In the genomic region with DNA sequence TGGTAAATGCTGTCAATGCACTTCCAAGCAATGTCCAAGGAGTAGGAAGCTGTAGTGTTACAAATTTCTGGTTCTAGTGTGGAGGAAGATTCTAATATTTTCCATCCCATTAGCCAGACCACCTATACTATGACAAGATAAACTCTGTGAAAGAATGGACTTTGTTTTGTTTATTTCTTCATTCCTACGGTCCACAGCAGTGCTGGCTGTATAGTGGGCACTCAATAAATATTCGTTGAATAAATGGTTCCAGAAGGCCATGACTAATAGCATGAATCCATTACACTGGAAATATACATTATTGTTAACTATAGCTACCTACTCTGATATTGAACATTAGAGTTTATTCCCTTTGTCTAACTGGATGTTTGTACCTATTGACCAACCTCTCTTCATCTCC, we compare ENCODE assay signal across 40 cellular contexts.
"Had no signal": no experiment of that assay in that cellular context is flagged by ENCODE, and none has a peak within 500 bp of the region (broad histone marks: within the 10 kb centered on the region; RNA-seq: fewer than 3 reads in every experiment).

No MANE protein-coding gene starts in this region.

- ATAC-seq: activated naive CD4-positive, alpha-beta T cell treated with anti-CD3 and anti-CD28 coated beads, Interleukin-2, amount 50 U/mL, for 72 hours; activated naive CD8-positive, alpha-beta T cell treated with anti-CD3 and anti-CD28 coated beads, Interleukin-2, amount 50 U/mL, for 24 hours; activated T-cell treated with anti-CD3 and anti-CD28 coated beads, Interleukin-2, amount 50 U/mL, for 4 hours; activated T-cell treated with anti-CD3 and anti-CD28 coated beads, Interleukin-2, amount 50 U/mL, for 72 hours; activated T-helper 17 cell treated with anti-CD3 and anti-CD28 coated beads, Interleukin-2, amount 50 U/mL, for 72 hours; body of pancreas had no signal

- H3K36me3 Mint-ChIP-seq: activated naive CD4-positive, alpha-beta T cell treated with anti-CD3 and anti-CD28 coated beads, Interleukin-2, amount 10 ng/mL, durations not matched to agents 7 days and 5 days; activated naive CD4-positive, alpha-beta T cell treated with anti-CD3 and anti-CD28 coated beads, Interleukin-2, amount 50 U/mL, for 24 hours; activated naive CD4-positive, alpha-beta T cell treated with anti-CD3 and anti-CD28 coated beads, Interleukin-2, amount 50 U/mL, for 72 hours; activated naive CD8-positive, alpha-beta T cell; activated naive CD8-positive, alpha-beta T cell treated with anti-CD3 and anti-CD28 coated beads for 36 hours; activated naive CD8-positive, alpha-beta T cell treated with anti-CD3 and anti-CD28 coated beads, Interleukin-2, amount 10 ng/mL, durations not matched to agents 7 days and 5 days; brain had no signal

- DNase-seq: activated effector memory CD4-positive, alpha-beta T cell treated with anti-CD3 and anti-CD28 coated beads, Interleukin-2, amount 50 U/mL, for 16 hours; activated effector memory CD4-positive, alpha-beta T cell treated with Interleukin-2 at 50 U/mL for 16 hours; activated gamma-delta T cell; activated gamma-delta T cell treated with Interleukin-2 at 50 U/mL for 16 hours; activated naive CD4-positive, alpha-beta T cell; activated naive CD4-positive, alpha-beta T cell treated with anti-CD3 and anti-CD28 coated beads for 36 hours; activated naive CD4-positive, alpha-beta T cell treated with anti-CD3 and anti-CD28 coated beads, Interleukin-2, amount 10 ng/mL, durations not matched to agents 7 days and 5 days; activated naive CD4-positive, alpha-beta T cell treated with anti-CD3 and anti-CD28 coated beads, Interleukin-2, amount 50 U/mL, for 16 hours; activated naive CD4-positive, alpha-beta T cell treated with Interleukin-2 at 50 U/mL for 16 hours; activated naive CD8-positive, alpha-beta T cell treated with anti-CD3 and anti-CD28 coated beads for 36 hours; activated naive CD8-positive, alpha-beta T cell treated with anti-CD3 and anti-CD28 coated beads, Interleukin-2, amount 10 ng/mL, durations not matched to agents 7 days and 5 days; activated naive CD8-positive, alpha-beta T cell treated with anti-CD3 and anti-CD28 coated beads, Interleukin-2, amount 50 U/mL, for 24 hours; activated T-cell treated with anti-CD3 and anti-CD28 coated beads, Interleukin-2, amount 50 U/mL, for 1 hour; activated T-cell treated with anti-CD3 and anti-CD28 coated beads, Interleukin-2, amount 50 U/mL, for 24 hours; activated T-cell treated with anti-CD3 and anti-CD28 coated beads, Interleukin-2, amount 50 U/mL, for 4 hours; activated T-cell treated with anti-CD3 and anti-CD28 coated beads, Interleukin-2, amount 50 U/mL, for 48 hours; activated T-cell treated with anti-CD3 and anti-CD28 coated beads, Interleukin-2, amount 50 U/mL, for 72 hours; adrenal gland; amniotic stem cell; amygdala; anterior cingulate cortex; aorta; body of pancreas; brain microvascular endothelial cell; caudate nucleus; central memory CD4-positive, alpha-beta T cell; cerebellar nuclear complex had no signal

- H3K9me3 Mint-ChIP-seq: activated naive CD4-positive, alpha-beta T cell treated with anti-CD3 and anti-CD28 coated beads for 36 hours; activated naive CD4-positive, alpha-beta T cell treated with anti-CD3 and anti-CD28 coated beads, Interleukin-2, amount 10 ng/mL, durations not matched to agents 7 days and 5 days; activated naive CD4-positive, alpha-beta T cell treated with anti-CD3 and anti-CD28 coated beads, Interleukin-2, amount 50 U/mL, for 24 hours; activated naive CD4-positive, alpha-beta T cell treated with anti-CD3 and anti-CD28 coated beads, Interleukin-2, amount 50 U/mL, for 72 hours; activated naive CD8-positive, alpha-beta T cell treated with anti-CD3 and anti-CD28 coated beads for 36 hours; activated naive CD8-positive, alpha-beta T cell treated with anti-CD3 and anti-CD28 coated beads, Interleukin-2, amount 10 ng/mL, durations not matched to agents 7 days and 5 days; activated naive CD8-positive, alpha-beta T cell treated with anti-CD3 and anti-CD28 coated beads, Interleukin-2, amount 50 U/mL, for 24 hours; activated T-cell treated with anti-CD3 and anti-CD28 coated beads, Interleukin-2, amount 50 U/mL, for 24 hours; activated T-cell treated with anti-CD3 and anti-CD28 coated beads, Interleukin-2, amount 50 U/mL, for 4 hours; activated T-cell treated with anti-CD3 and anti-CD28 coated beads, Interleukin-2, amount 50 U/mL, for 72 hours; activated T-helper 1 cell treated with anti-CD3 and anti-CD28 coated beads, Interleukin-12 subunit alpha, Interleukin-12 subunit beta, Interleukin-2, Interleukin-4 antibody, amounts not matched to agents 30 ng/mL and 10 ng/mL and 1 ng/mL, durations not matched to agents 14 hours and 24 hours and 36 hours; activated T-helper 17 cell treated with anti-CD3 and anti-CD28 coated beads, Interleukin-2, amount 50 U/mL, for 72 hours; activated T-helper 2 cell treated with anti-CD3 and anti-CD28 coated beads, Interferon-gamma antibody, Interleukin-2, Interleukin-4, amounts not matched to agents 10 μg/mL and 5 μg/mL and 100 μg/mL, durations not matched to agents 14 hours and 24 hours and 36 hours; central memory CD8-positive, alpha-beta T cell had no signal

- H3K27ac ChIP-seq: adrenal gland, ascending aorta, body of pancreas, brain microvascular endothelial cell, breast epithelium, cardiac muscle cell had no signal

- FAIRE-seq: astrocyte, bronchial epithelial cell had no signal

- H3K27me3 Mint-ChIP-seq: activated naive CD4-positive, alpha-beta T cell treated with anti-CD3 and anti-CD28 coated beads, Interleukin-2, amount 50 U/mL, for 24 hours; activated naive CD8-positive, alpha-beta T cell; activated naive CD8-positive, alpha-beta T cell treated with anti-CD3 and anti-CD28 coated beads for 36 hours; activated naive CD8-positive, alpha-beta T cell treated with anti-CD3 and anti-CD28 coated beads, Interleukin-2, amount 50 U/mL, for 24 hours; activated T-cell treated with anti-CD3 and anti-CD28 coated beads, Interleukin-2, amount 50 U/mL, for 24 hours; activated T-helper 17 cell treated with anti-CD3 and anti-CD28 coated beads, Interleukin-2, amount 50 U/mL, for 72 hours; brain; central memory CD8-positive, alpha-beta T cell had no signal

- H3K4me1 ChIP-seq: adrenal gland, ascending aorta, body of pancreas, breast epithelium had no signal

- H3K9me3 ChIP-seq: adrenal gland, ascending aorta, body of pancreas, breast epithelium had no signal

- H3K27me3 ChIP-seq: adrenal gland, ascending aorta, body of pancreas, brain microvascular endothelial cell, breast epithelium, cardiac muscle cell had no signal

- H3K4me1 Mint-ChIP-seq: activated naive CD4-positive, alpha-beta T cell treated with anti-CD3 and anti-CD28 coated beads, Interleukin-2, amount 10 ng/mL, durations not matched to agents 7 days and 5 days; activated naive CD4-positive, alpha-beta T cell treated with anti-CD3 and anti-CD28 coated beads, Interleukin-2, amount 50 U/mL, for 24 hours; activated naive CD8-positive, alpha-beta T cell treated with anti-CD3 and anti-CD28 coated beads for 36 hours; activated naive CD8-positive, alpha-beta T cell treated with anti-CD3 and anti-CD28 coated beads, Interleukin-2, amount 10 ng/mL, durations not matched to agents 7 days and 5 days; activated naive CD8-positive, alpha-beta T cell treated with anti-CD3 and anti-CD28 coated beads, Interleukin-2, amount 50 U/mL, for 24 hours; activated T-helper 17 cell treated with anti-CD3 and anti-CD28 coated beads, Interleukin-2, amount 50 U/mL, for 72 hours had no signal

- H3K4me3 ChIP-seq: adrenal gland, ascending aorta, body of pancreas, breast epithelium, cardiac muscle cell had no signal

- H3K27ac Mint-ChIP-seq: activated naive CD4-positive, alpha-beta T cell treated with anti-CD3 and anti-CD28 coated beads for 36 hours; activated naive CD4-positive, alpha-beta T cell treated with anti-CD3 and anti-CD28 coated beads, Interleukin-2, amount 10 ng/mL, durations not matched to agents 7 days and 5 days; activated naive CD4-positive, alpha-beta T cell treated with anti-CD3 and anti-CD28 coated beads, Interleukin-2, amount 50 U/mL, for 24 hours; activated naive CD4-positive, alpha-beta T cell treated with anti-CD3 and anti-CD28 coated beads, Interleukin-2, amount 50 U/mL, for 72 hours; activated naive CD8-positive, alpha-beta T cell; activated naive CD8-positive, alpha-beta T cell treated with anti-CD3 and anti-CD28 coated beads for 36 hours; activated naive CD8-positive, alpha-beta T cell treated with anti-CD3 and anti-CD28 coated beads, Interleukin-2, amount 10 ng/mL, durations not matched to agents 7 days and 5 days; activated naive CD8-positive, alpha-beta T cell treated with anti-CD3 and anti-CD28 coated beads, Interleukin-2, amount 50 U/mL, for 24 hours; activated T-cell treated with anti-CD3 and anti-CD28 coated beads, Interleukin-2, amount 50 U/mL, for 24 hours; activated T-cell treated with anti-CD3 and anti-CD28 coated beads, Interleukin-2, amount 50 U/mL, for 72 hours; activated T-helper 1 cell treated with anti-CD3 and anti-CD28 coated beads, Interleukin-12 subunit alpha, Interleukin-12 subunit beta, Interleukin-2, Interleukin-4 antibody, amounts not matched to agents 30 ng/mL and 10 ng/mL and 1 ng/mL, durations not matched to agents 14 hours and 24 hours and 36 hours; activated T-helper 17 cell treated with anti-CD3 and anti-CD28 coated beads, Interleukin-2, amount 50 U/mL, for 72 hours; activated T-helper 2 cell treated with anti-CD3 and anti-CD28 coated beads, Interferon-gamma antibody, Interleukin-2, Interleukin-4, amounts not matched to agents 10 μg/mL and 5 μg/mL and 100 μg/mL, durations not matched to agents 14 hours and 24 hours and 36 hours had no signal

- H3K36me3 ChIP-seq: ascending aorta, brain microvascular endothelial cell, breast epithelium, cardiac muscle cell had no signal

- H3K4me3 Mint-ChIP-seq: activated naive CD4-positive, alpha-beta T cell treated with anti-CD3 and anti-CD28 coated beads for 36 hours; activated naive CD4-positive, alpha-beta T cell treated with anti-CD3 and anti-CD28 coated beads, Interleukin-2, amount 10 ng/mL, durations not matched to agents 7 days and 5 days; activated naive CD4-positive, alpha-beta T cell treated with anti-CD3 and anti-CD28 coated beads, Interleukin-2, amount 50 U/mL, for 24 hours; activated naive CD8-positive, alpha-beta T cell; activated naive CD8-positive, alpha-beta T cell treated with anti-CD3 and anti-CD28 coated beads for 36 hours; activated naive CD8-positive, alpha-beta T cell treated with anti-CD3 and anti-CD28 coated beads, Interleukin-2, amount 10 ng/mL, durations not matched to agents 7 days and 5 days; activated naive CD8-positive, alpha-beta T cell treated with anti-CD3 and anti-CD28 coated beads, Interleukin-2, amount 50 U/mL, for 24 hours; activated T-cell treated with anti-CD3 and anti-CD28 coated beads, Interleukin-2, amount 50 U/mL, for 24 hours; activated T-cell treated with anti-CD3 and anti-CD28 coated beads, Interleukin-2, amount 50 U/mL, for 4 hours; activated T-cell treated with anti-CD3 and anti-CD28 coated beads, Interleukin-2, amount 50 U/mL, for 72 hours; activated T-helper 1 cell treated with anti-CD3 and anti-CD28 coated beads, Interleukin-12 subunit alpha, Interleukin-12 subunit beta, Interleukin-2, Interleukin-4 antibody, amounts not matched to agents 30 ng/mL and 10 ng/mL and 1 ng/mL, durations not matched to agents 14 hours and 24 hours and 36 hours; activated T-helper 17 cell treated with anti-CD3 and anti-CD28 coated beads, Interleukin-2, amount 50 U/mL, for 72 hours; brain; central memory CD8-positive, alpha-beta T cell had no signal
